Comparison of ENCODE assay signal across 9 cellular contexts in genomic region chr13:35818577-35819165, GRCh38.
DNase-seq lines count a peak whose midpoint lies in the region; ATAC-seq and TF ChIP-seq lines count a peak whose summit lies in the region.
"Had no signal": no experiment of that assay in that cellular context is flagged by ENCODE, and none has a peak within 500 bp of the region (broad histone marks: within the 10 kb centered on the region; RNA-seq: fewer than 3 reads in every experiment).

No MANE protein-coding gene starts in this region.

- H3K4me3 ChIP-seq in adrenal gland (no peak overlapping the region), vagina (no peak overlapping the region)
- H3K4me3 ChIP-seq: BLaER1 treated with 17β-estradiol and CSF1 and Interleukin-3, amounts not matched to agents 10 nM and 100 nM had no signal

- H3K9me3 ChIP-seq in adrenal gland (replicated peaks in 1 of 3) (no peaks in the 10 kb centered on the region), vagina (no peaks in the 10 kb centered on the region)
- H3K9me3 ChIP-seq: BLaER1 treated with 17β-estradiol and CSF1 and Interleukin-3, amounts not matched to agents 10 nM and 100 nM had no signal

- peak; percentile 41 for DNase-seq in NCI-H1092 treated with DMSO at 0.1 percent for 48 hours (lab: John Stamatoyannopoulos, UW)
- DNase-seq in NCI-H1092 (lab: John Stamatoyannopoulos, UW) = no peak
- DNase-seq in NCI-H146 treated with DMSO at 0.1 percent for 48 hours (lab: John Stamatoyannopoulos, UW; ENCODE audit: unreplicated experiment) = peak; percentile 10
- DNase-seq in adrenal gland = no peak
- peak; percentile 54 for DNase-seq in inferior parietal cortex (ENCODE audit: extremely low spot score)
- DNase-seq in vagina (ENCODE audit: extremely low spot score in 2 of 2) = no peak

- no peaks in the 10 kb centered on the region for H3K27me3 ChIP-seq in adrenal gland
- no peaks in the 10 kb centered on the region for H3K27me3 ChIP-seq in vagina
- H3K27me3 ChIP-seq: BLaER1 treated with 17β-estradiol and CSF1 and Interleukin-3, amounts not matched to agents 10 nM and 100 nM had no signal

- no peaks in the 10 kb centered on the region for H3K4me1 ChIP-seq in adrenal gland (replicated peaks in 1 of 2)
- no peaks in the 10 kb centered on the region for H3K4me1 ChIP-seq in vagina
- H3K4me1 ChIP-seq: BLaER1 treated with 17β-estradiol and CSF1 and Interleukin-3, amounts not matched to agents 10 nM and 100 nM had no signal

- H3K36me3 ChIP-seq in adrenal gland (replicated peaks in 1 of 2) (no peaks in the 10 kb centered on the region), vagina (no peaks in the 10 kb centered on the region)
- H3K36me3 ChIP-seq: BLaER1 treated with 17β-estradiol and CSF1 and Interleukin-3, amounts not matched to agents 10 nM and 100 nM had no signal

- intact Hi-C loops in adrenal gland (cut with DNase I) (no loop called here), vagina (cut with DNase I) (loop anchor here (10.0 kb wide), 1 partner anchor 136 kb away; no protein-coding TSS in a partner anchor)

- 46 to 68% (median 55%) methylated on average over 4 of the region's 4 CpGs for WGBS in adrenal gland, 4 donors

- ATAC-seq in HG02981 (IDR thresholded peaks at IDR 0.05; ENCODE audit: unreplicated experiment) (no peak), HG03432 (IDR thresholded peaks at IDR 0.05; ENCODE audit: unreplicated experiment) (no peak)

- H3K27ac ChIP-seq in adrenal gland = no peak overlapping the region
- peak overlapping the region; percentile 30 for H3K27ac ChIP-seq in vagina
- H3K27ac ChIP-seq: BLaER1 treated with 17β-estradiol and CSF1 and Interleukin-3, amounts not matched to agents 10 nM and 100 nM had no signal

- TF ChIP-seq POLR2A in adrenal gland (IDR thresholded peaks at IDR 0.05) (no peak), vagina (IDR thresholded peaks at IDR 0.05) (no peak)

- peak; percentile 48 to 80 (median 58) for TF ChIP-seq CTCF in adrenal gland (IDR thresholded peaks at IDR 0.05)
- TF ChIP-seq CTCF in vagina (IDR thresholded peaks at IDR 0.05) = peak in 2 of 3 experiments; percentile 52 to 75

Comparison
In these comparisons a context has a peak if more than half of its experiments do, and no peak if none do; other contexts are left out.
1. DNase-seq: peak in NCI-H1092 treated with DMSO at 0.1 percent for 48 hours (single experiment), NCI-H146 treated with DMSO at 0.1 percent for 48 hours (single experiment) and inferior parietal cortex (single experiment); none in NCI-H1092 (single experiment), adrenal gland (0 of 7) and vagina (0 of 2).